Comparison of ENCODE assay signal across 8 cellular contexts in the genomic region with DNA sequence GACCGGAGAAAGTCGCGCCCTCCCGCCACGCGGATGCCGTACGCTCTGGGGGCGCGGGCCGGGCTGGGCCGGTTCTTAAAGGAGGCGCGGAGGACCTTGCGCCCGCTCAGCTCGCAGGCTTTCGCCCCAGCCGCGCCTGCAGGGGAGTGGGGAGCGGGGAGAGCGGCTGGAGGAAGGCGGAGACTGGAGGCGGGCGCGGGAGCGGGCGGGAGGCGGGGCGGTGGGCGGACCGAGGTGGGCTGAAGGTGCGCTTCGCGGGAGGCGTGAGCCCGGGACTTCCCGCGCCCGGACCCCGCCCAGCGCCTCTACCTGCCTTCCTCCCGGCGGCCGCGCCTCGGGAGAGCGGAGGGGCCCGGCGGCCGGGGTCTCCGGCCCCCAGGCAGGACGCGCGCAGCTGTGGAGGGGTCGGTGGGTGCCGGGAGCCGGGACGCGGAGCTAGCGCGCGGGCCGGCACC. TPM values are rescaled to one million over a fixed set of nuclear protein-coding genes. Genes with fewer than 3 reads are reported as not detected.
DNase-seq lines count a peak whose midpoint lies in the region; ATAC-seq, FAIRE-seq and TF ChIP-seq lines count a peak whose summit lies in the region.

A gene (minus strand): TSS at position 148 of the 455 bp plus-strand sequence. CDS start 422 bp downstream, outside the sequence.

- no peaks in the 10 kb centered on the region for H3K9me1 ChIP-seq in keratinocyte (ENCODE audit: control insufficient read depth, extremely low read depth, insufficient read depth, low read length)

- no peaks in the 10 kb centered on the region for H4K20me1 ChIP-seq in SK-N-SH (ENCODE audit: insufficient read depth)
- H4K20me1 ChIP-seq in keratinocyte (ENCODE audit: control insufficient read depth, extremely low read depth, insufficient read depth, low read length): no peaks in the 10 kb centered on the region

- no peak; the same call in 2 of the 3 replicates for ATAC-seq in SK-N-SH treated with all-trans-retinoic acid at 6 μM for 48 hours
- ATAC-seq in HG03175 (IDR thresholded peaks at IDR 0.05; ENCODE audit: unreplicated experiment): peak; percentile 38
- peak; percentile 83 to 84 (median 84) for ATAC-seq in T-cell (replicated peaks in 1 of 4)

- H3F3A ChIP-seq in SK-N-SH (replicated peaks; ENCODE audit: insufficient read depth): no peaks in the 10 kb centered on the region

- H3K9me3 ChIP-seq in SK-N-SH (no peaks in the 10 kb centered on the region), ascending aorta (no peaks in the 10 kb centered on the region), keratinocyte (ENCODE audit: control insufficient read depth, low read depth, low read length) (no peaks in the 10 kb centered on the region)

- H3K36me3 ChIP-seq in SK-N-SH (replicated peaks in 1 of 2; ENCODE audit: control insufficient read depth in 1 of 2, insufficient read depth in 2 of 2, low read length in 1 of 2) (no peaks in the 10 kb centered on the region), ascending aorta (no peaks in the 10 kb centered on the region), keratinocyte (ENCODE audit: control insufficient read depth in 2 of 2, extremely low read depth in 1 of 2, insufficient read depth in 2 of 2, low read length in 2 of 2) (no peaks in the 10 kb centered on the region)

- H2AFZ ChIP-seq in SK-N-SH (ENCODE audit: low read depth) (peak within 1 kb of the TSS; percentile 59; the same call in 1 of the 2 replicates), keratinocyte (ENCODE audit: control insufficient read depth, low read length) (peak within 1 kb of the TSS; percentile 58)

- no peak for TF ChIP-seq EP300 in SK-N-SH (IDR thresholded peaks at IDR 0.05; ENCODE audit: borderline replicate concordance in 1 of 2, low read depth in 1 of 2, low read length in 1 of 2)

- POLR2A ChIA-PET in SK-N-SH (lab: Yijun Ruan, JAX): no interaction called here
- POLR2A ChIA-PET in T-cell (lab: Charles Lee): interaction anchor here in 1 of 2 donors (0.6 kb wide), 2 partner anchors 228 to 864 kb away, joined by 3 read pairs; no protein-coding TSS in a partner anchor

- H3K27me3 ChIP-seq in SK-N-SH (ENCODE audit: insufficient read depth) (no peaks in the 10 kb centered on the region; the same call in 1 of the 2 replicates), ascending aorta (peaks cover 7% of the 10 kb centered on the region), keratinocyte (ENCODE audit: control insufficient read depth, extremely low read depth, insufficient read depth, low read length) (peaks cover 44% of the 10 kb centered on the region)

- H3K4me1 Mint-ChIP-seq in T-cell: peaks cover 6 to 23% (median 16%) of the 10 kb centered on the region in 3 donors

- TF ChIP-seq RAD21 in SK-N-SH (IDR thresholded peaks at IDR 0.05; ENCODE audit: low read length): no peak

- intact Hi-C loops in ascending aorta (cut with DNase I): loop anchor here (10.0 kb wide), 2 partner anchors 58 to 92 kb away; no protein-coding TSS in a partner anchor

- peaks cover 17 to 34% of the 10 kb centered on the region in 2 donors for H3K27me3 Mint-ChIP-seq in T-cell

- H3K9ac ChIP-seq in SK-N-SH (no peak within 1 kb of the TSS), keratinocyte (ENCODE audit: control insufficient read depth, extremely low read depth, insufficient read depth, low read length) (peak within 1 kb of the TSS; percentile 39)

- H3K36me3 Mint-ChIP-seq in T-cell: no peaks in the 10 kb centered on the region

- no peaks in the 10 kb centered on the region for H3K9me2 ChIP-seq in SK-N-SH

- no peaks in the 10 kb centered on the region for H3K79me2 ChIP-seq in SK-N-SH (ENCODE audit: insufficient read depth)
- H3K79me2 ChIP-seq in keratinocyte (ENCODE audit: control insufficient read depth, insufficient read depth, low read length): no peaks in the 10 kb centered on the region

- no peak within 1 kb of the TSS for H3K27ac ChIP-seq in SK-N-SH (ENCODE audit: low read depth in 2 of 2, low read length in 1 of 2)
- peak within 1 kb of the TSS in 1 of 2 donors; percentile 64 for H3K27ac ChIP-seq in ascending aorta
- no peak within 1 kb of the TSS for H3K27ac ChIP-seq in keratinocyte (ENCODE audit: control insufficient read depth, insufficient read depth, low read length)

- dilution Hi-C loops in keratinocyte (cut with MboI; ENCODE audit: extremely low pct_ligation_motif_present, low sequenced_read_pairs): no loop called here

- H3K4me2 ChIP-seq in SK-N-SH (peak within 1 kb of the TSS; percentile 78), keratinocyte (ENCODE audit: control insufficient read depth, extremely low read depth, insufficient read depth, low read depth, low read length) (peak within 1 kb of the TSS; percentile 84)

- peak within 1 kb of the TSS; percentile 64 to 91 (median 76) for H3K4me3 Mint-ChIP-seq in T-cell

- 30% methylated on average over 27 of the region's 64 CpGs for WGBS in SK-N-SH (ENCODE audit: low lambda C conversion rate)

- TF ChIP-seq CTCF in SK-N-SH (IDR thresholded peaks at IDR 0.05): no peak
- no peak for TF ChIP-seq CTCF in ascending aorta (IDR thresholded peaks at IDR 0.05)
- TF ChIP-seq CTCF in keratinocyte (optimal IDR thresholded peaks at IDR 0.05 in 1 of 3, IDR thresholded peaks at IDR 0.05 in 1 of 3, conservative IDR thresholded peaks at IDR 0.05 in 1 of 3; ENCODE audit: extremely low read depth in 1 of 3, insufficient read depth in 2 of 3, low read length in 3 of 3): no peak

- peak; percentile 82 for DNase-seq in SK-N-SH
- DNase-seq in T-cell: peak; percentile 45 to 80 (median 66)
- no peak for DNase-seq in ascending aorta (ENCODE audit: low spot score in 2 of 2)
- DNase-seq in keratinocyte (ENCODE audit: low read depth, low spot score): no peak
- peak; percentile 54 to 67 for DNase-seq in stimulated activated CD4-positive, alpha-beta T cell treated with anti-CD3 and anti-CD28 coated beads, Interleukin-2, amount 100 ng/mL, for 48 hours
- no peak for DNase-seq in A172 (ENCODE audit: low spot score)

- CTCF ChIA-PET in SK-N-SH (lab: Yijun Ruan, JAX): interaction anchor here (0.6 to 8.0 kb wide), 41 partner anchors 8 to 396 kb away, joined by 3 to 101 read pairs (median 7); a partner anchor contains a TSS
- CTCF ChIA-PET in T-cell (lab: Charles Lee): interaction anchor here (0.7 to 2.9 kb wide), 9 partner anchors 10 to 124 kb away, joined by 3 to 11 read pairs (median 4); no protein-coding TSS in a partner anchor

- no peak within 1 kb of the TSS for H3K27ac Mint-ChIP-seq in T-cell

- no peak for FAIRE-seq in keratinocyte (lab: Jason Lieb, UNC)

- no peaks in the 10 kb centered on the region for H3K9me3 Mint-ChIP-seq in T-cell

- H3K4me3 ChIP-seq in SK-N-SH (ENCODE audit: low read depth in 2 of 2, low read length in 1 of 2) (peak within 1 kb of the TSS; percentile 44 to 54; a peak in 3 of 4 replicates), ascending aorta (peak within 1 kb of the TSS; percentile 76 to 78), keratinocyte (ENCODE audit: control insufficient read depth in 2 of 3, extremely low read depth in 1 of 3, insufficient read depth in 2 of 3, low read depth in 1 of 3, low read length in 3 of 3) (peak within 1 kb of the TSS; percentile 43 to 70 (median 46))

- H3K4me1 ChIP-seq in SK-N-SH (ENCODE audit: control insufficient read depth in 1 of 2, insufficient read depth in 2 of 2, low read depth in 1 of 2, low read length in 1 of 2) (peaks cover 0 to 12% of the 10 kb centered on the region in 2 experiments; a peak in 1 of 4 replicates), ascending aorta (peaks cover 0 to 4% of the 10 kb centered on the region in 2 donors), keratinocyte (ENCODE audit: control insufficient read depth, extremely low read depth, insufficient read depth, low read length) (peaks cover 5% of the 10 kb centered on the region)

TF ChIP-seq in SK-N-SH, 30 proteins besides CTCF, POLR2A, EP300 and RAD21 (continues in another document):
- TF ChIP-seq GABPA (IDR thresholded peaks at IDR 0.05; ENCODE audit: low read depth) (no peak), JUND (IDR thresholded peaks at IDR 0.05) (no peak), POLR2AphosphoS5 (IDR thresholded peaks at IDR 0.05; ENCODE audit: low read depth, low read length) (no peak)
- TF ChIP-seq, protein P1, sequence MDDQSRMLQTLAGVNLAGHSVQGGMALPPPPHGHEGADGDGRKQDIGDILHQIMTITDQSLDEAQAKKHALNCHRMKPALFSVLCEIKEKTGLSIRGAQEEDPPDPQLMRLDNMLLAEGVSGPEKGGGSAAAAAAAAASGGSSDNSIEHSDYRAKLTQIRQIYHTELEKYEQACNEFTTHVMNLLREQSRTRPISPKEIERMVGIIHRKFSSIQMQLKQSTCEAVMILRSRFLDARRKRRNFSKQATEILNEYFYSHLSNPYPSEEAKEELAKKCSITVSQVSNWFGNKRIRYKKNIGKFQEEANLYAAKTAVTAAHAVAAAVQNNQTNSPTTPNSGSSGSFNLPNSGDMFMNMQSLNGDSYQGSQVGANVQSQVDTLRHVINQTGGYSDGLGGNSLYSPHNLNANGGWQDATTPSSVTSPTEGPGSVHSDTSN (IDR thresholded peaks at IDR 0.05): no peak

TF ChIP-seq in SK-N-SH treated with all-trans-retinoic acid at 6 μM for 48 hours, 23 proteins besides CTCF, POLR2A, EP300 and RAD21 (continues in another document):
- TF ChIP-seq ZNF8 (CRISPR knock-in tag; IDR thresholded peaks at IDR 0.05): no peak
- no peak for TF ChIP-seq ARNTL (CRISPR knock-in tag; IDR thresholded peaks at IDR 0.05; ENCODE audit: borderline replicate concordance, low read depth)
- no peak for TF ChIP-seq ZC3H10 (CRISPR knock-in tag; IDR thresholded peaks at IDR 0.05)
- TF ChIP-seq TOX (CRISPR knock-in tag; IDR thresholded peaks at IDR 0.05; ENCODE audit: borderline replicate concordance): no peak

RNA-seq across cellular contexts. Expression of the gene that starts here (rescaled TPM):
- polyA plus RNA-seq in SK-N-SH (2012; rRNA removed) (not detected in 2 replicates), keratinocyte (0.02 TPM in 1 of 3 replicates, not detected in the others)
- not detected in 2 replicates for polyA plus RNA-seq in SK-N-SH (2012; cell fraction: cytosol; rRNA removed)
- polyA plus RNA-seq in SK-N-SH (2012; cell fraction: nucleus; rRNA removed): 0.06 and 0.15 TPM in 2 replicates
- total RNA-seq in T-cell (under 1 TPM; 0.13 to 0.77 (median 0.18) TPM), ascending aorta (9.4 TPM)
- not detected for polyA plus RNA-seq in keratinocyte (2011; ENCODE audit: low read depth)
- polyA plus RNA-seq in keratinocyte (2011; cell fraction: cytosol; rRNA removed): not detected in 2 replicates
- 0.07 TPM in 1 of 2 replicates, not detected in the other for polyA plus RNA-seq in keratinocyte (2011; cell fraction: nucleus; rRNA removed)
- polyA plus RNA-seq in keratinocyte (2012; ENCODE audit: low replicate concordance): 0.08 TPM in 1 of 2 replicates, not detected in the other
- not detected in 3 replicates for polyA minus RNA-seq in keratinocyte
- polyA minus RNA-seq in keratinocyte (2011; cell fraction: cytosol; rRNA and poly(A)+ RNA removed): not detected
- polyA minus RNA-seq in keratinocyte (2011; cell fraction: nucleus; rRNA and poly(A)+ RNA removed): not detected in 2 replicates
- total RNA-seq in A172 (2014; rRNA removed; shearing (Covaris generic)): not detected in 2 replicates

Comparison
In these comparisons a context has a peak if more than half of its experiments do, and no peak if none do; other contexts are left out.
1. Peak in DNase-seq, H3K4me3 ChIP-seq and H3K4me2 ChIP-seq in SK-N-SH; RNA of the gene not detected or under 1 TPM.
2. Peak in DNase-seq and ATAC-seq in T-cell; RNA of the gene not detected or under 1 TPM.
3. DNase-seq: peak in stimulated activated CD4-positive, alpha-beta T cell treated with anti-CD3 and anti-CD28 coated beads, Interleukin-2, amount 100 ng/mL, for 48 hours (2 of 2); none in ascending aorta (0 of 2), keratinocyte (single experiment) and A172 (single experiment).
4. Peak in every context shown above with its lines, with median percentiles within 50 percentile points of each other: H3K4me3 ChIP-seq.